Comparison of ENCODE assay signal across 11 cellular contexts in genomic region chr1:32426489-32427255, GRCh38. TPM values are rescaled to one million over a fixed set of nuclear protein-coding genes. Genes with fewer than 3 reads are reported as not detected.
DNase-seq lines count a peak whose midpoint lies in the region; TF ChIP-seq lines count a peak whose summit lies in the region.
"Had no signal": no experiment of that assay in that cellular context is flagged by ENCODE, and none has a peak within 500 bp of the region (broad histone marks: within the 10 kb centered on the region; RNA-seq: fewer than 3 reads in every experiment).

No MANE protein-coding gene starts in this region.

- H3K9me3 Mint-ChIP-seq in activated T-helper 2 cell treated with anti-CD3 and anti-CD28 coated beads, Interferon-gamma antibody, Interleukin-2, Interleukin-4, amounts not matched to agents 10 μg/mL and 5 μg/mL and 100 μg/mL, durations not matched to agents 14 hours and 24 hours and 36 hours = no peaks in the 10 kb centered on the region
- H3K9me3 Mint-ChIP-seq: central memory CD8-positive, alpha-beta T cell had no signal

- no peak overlapping the region for H3K27ac Mint-ChIP-seq in activated T-helper 2 cell treated with anti-CD3 and anti-CD28 coated beads, Interferon-gamma antibody, Interleukin-2, Interleukin-4, amounts not matched to agents 10 μg/mL and 5 μg/mL and 100 μg/mL, durations not matched to agents 14 hours and 24 hours and 36 hours

- DNase-seq in GM13977 (ENCODE audit: low spot score) (peak; percentile 19), NCI-H82 (lab: John Stamatoyannopoulos, UW) (peak; percentile 91), foreskin fibroblast (peak in 1 of 2 donors; percentile 36), sigmoid colon (no peak), MV-4-11 (lab: John Stamatoyannopoulos, UW) (no peak), mucosa of gallbladder (ENCODE audit: low spot score) (no peak)
- no peak for DNase-seq in activated T-helper 2 cell treated with anti-CD3 and anti-CD28 coated beads, Interferon-gamma antibody, Interleukin-2, Interleukin-4, amounts not matched to agents 10 μg/mL and 5 μg/mL and 100 μg/mL, durations not matched to agents 14 hours and 24 hours and 36 hours (ENCODE audit: low spot score)
- DNase-seq in activated CD4-positive, CD25-positive, alpha-beta regulatory T cell (lab: John Stamatoyannopoulos, UW) = no peak
- DNase-seq: NCI-H1694 had no signal

- no peak overlapping the region for H3K27ac ChIP-seq in sigmoid colon

- H3K4me3 ChIP-seq in foreskin fibroblast (ENCODE audit: low read depth in 1 of 2, low read length in 2 of 2) (peak overlapping the region; percentile 13 to 30), sigmoid colon (peak overlapping the region in 3 of 4 donors; percentile 4 to 36 (median 34))
- H3K4me3 ChIP-seq: lung had no signal

- H3K27me3 ChIP-seq in sigmoid colon = peaks cover 0 to 32% (median 20%) of the 10 kb centered on the region in 3 donors

- in situ Hi-C loops in GM13977 (cut with MboI; ENCODE audit: low pct_unique_long_range_greater_than_20kb, low sequenced_read_pairs, unreplicated experiment) = no loop called here

- H3K27me3 Mint-ChIP-seq in activated T-helper 2 cell treated with anti-CD3 and anti-CD28 coated beads, Interferon-gamma antibody, Interleukin-2, Interleukin-4, amounts not matched to agents 10 μg/mL and 5 μg/mL and 100 μg/mL, durations not matched to agents 14 hours and 24 hours and 36 hours (ENCODE audit: low read depth) = peaks cover 57% of the 10 kb centered on the region

- H3K36me3 Mint-ChIP-seq in activated T-helper 2 cell treated with anti-CD3 and anti-CD28 coated beads, Interferon-gamma antibody, Interleukin-2, Interleukin-4, amounts not matched to agents 10 μg/mL and 5 μg/mL and 100 μg/mL, durations not matched to agents 14 hours and 24 hours and 36 hours (ENCODE audit: low read depth) = no peaks in the 10 kb centered on the region

- H3K36me3 ChIP-seq in sigmoid colon = no peaks in the 10 kb centered on the region

- no peak for TF ChIP-seq POLR2A in sigmoid colon (IDR thresholded peaks at IDR 0.05)

- TF ChIP-seq CTCF in GM13977 (IDR thresholded peaks at IDR 0.05; ENCODE audit: extremely low read depth, insufficient read depth, missing control alignments) = no peak
- no peak for TF ChIP-seq CTCF in foreskin fibroblast (IDR thresholded peaks at IDR 0.05; ENCODE audit: low read depth, low read length)
- no peak for TF ChIP-seq CTCF in sigmoid colon (IDR thresholded peaks at IDR 0.05)

- no peak for TF ChIP-seq EP300 in sigmoid colon (IDR thresholded peaks at IDR 0.05)

- H3K4me1 ChIP-seq in sigmoid colon = peaks cover 0 to 12% (median 9%) of the 10 kb centered on the region in 4 donors

- no peaks in the 10 kb centered on the region for H3K9me3 ChIP-seq in sigmoid colon

- H3K4me3 Mint-ChIP-seq in activated T-helper 2 cell treated with anti-CD3 and anti-CD28 coated beads, Interferon-gamma antibody, Interleukin-2, Interleukin-4, amounts not matched to agents 10 μg/mL and 5 μg/mL and 100 μg/mL, durations not matched to agents 14 hours and 24 hours and 36 hours (ENCODE audit: low read depth) = no peak overlapping the region
- H3K4me3 Mint-ChIP-seq: central memory CD8-positive, alpha-beta T cell had no signal

- H3K4me1 Mint-ChIP-seq in activated T-helper 2 cell treated with anti-CD3 and anti-CD28 coated beads, Interferon-gamma antibody, Interleukin-2, Interleukin-4, amounts not matched to agents 10 μg/mL and 5 μg/mL and 100 μg/mL, durations not matched to agents 14 hours and 24 hours and 36 hours (ENCODE audit: low read depth) = no peaks in the 10 kb centered on the region
- H3K4me1 Mint-ChIP-seq: central memory CD8-positive, alpha-beta T cell had no signal

- intact Hi-C loops in sigmoid colon (cut with DNase I) = no loop called here
- intact Hi-C loops in activated T-helper 2 cell treated with anti-CD3 and anti-CD28 coated beads, Interferon-gamma antibody, Interleukin-2, Interleukin-4, amounts not matched to agents 10 μg/mL and 5 μg/mL and 100 μg/mL, durations not matched to agents 14 hours and 24 hours and 36 hours (cut with micrococcal nuclease) = no loop called here

- WGBS in sigmoid colon, 2 donors = 6 to 12% methylated on average over 36 of the region's 36 CpGs

RNA-seq across cellular contexts. Expression of gene BSDC1, which starts 32.4 kb away (rescaled TPM):
- 10 to 100 TPM; 52.8 to 76.7 (median 62.1) TPM for total RNA-seq in sigmoid colon
- polyA plus RNA-seq in sigmoid colon = 10 to 100 TPM; 46.2 to 52.0 (median 50.7) TPM
- total RNA-seq in activated T-helper 2 cell treated with anti-CD3 and anti-CD28 coated beads, Interferon-gamma antibody, Interleukin-2, Interleukin-4, amounts not matched to agents 10 μg/mL and 5 μg/mL and 100 μg/mL, durations not matched to agents 14 hours and 24 hours and 36 hours = 48.9 and 54.3 TPM in 2 replicates
- 101 TPM for total RNA-seq in mucosa of gallbladder

RNA-seq across cellular contexts. Expression of gene ZBTB8B, which starts 38.2 kb away (rescaled TPM):
- total RNA-seq in sigmoid colon (under 1 TPM in 3 of 4 donors, not detected in 1; under 0.01 TPM), mucosa of gallbladder (0.03 TPM)
- under 1 TPM in 1 of 3 donors, not detected in 2; 0.01 TPM for polyA plus RNA-seq in sigmoid colon
- 0.02 TPM in 1 of 2 replicates, not detected in the other for total RNA-seq in activated T-helper 2 cell treated with anti-CD3 and anti-CD28 coated beads, Interferon-gamma antibody, Interleukin-2, Interleukin-4, amounts not matched to agents 10 μg/mL and 5 μg/mL and 100 μg/mL, durations not matched to agents 14 hours and 24 hours and 36 hours

Comparison
In these comparisons a context has a peak if more than half of its experiments do, and no peak if none do; other contexts are left out.
1. DNase-seq: peak in GM13977 (single experiment) and NCI-H82 (single experiment); none in sigmoid colon (single experiment), MV-4-11 (single experiment), activated T-helper 2 cell treated with anti-CD3 and anti-CD28 coated beads, Interferon-gamma antibody, Interleukin-2, Interleukin-4, amounts not matched to agents 10 μg/mL and 5 μg/mL and 100 μg/mL, durations not matched to agents 14 hours and 24 hours and 36 hours (single experiment), activated CD4-positive, CD25-positive, alpha-beta regulatory T cell (0 of 4) and mucosa of gallbladder (single experiment).